18 cellular contexts compared by ENCODE assay signal in genomic region chr10:103800110-103800509, GRCh38. TPM values are rescaled to one million over a fixed set of nuclear protein-coding genes. Genes with fewer than 3 reads are reported as not detected.
A peak's percentile ranks its signal among the peaks of the same experiment; 100 is the strongest.
DNase-seq lines count a peak whose midpoint lies in the region; ATAC-seq and TF ChIP-seq lines count a peak whose summit lies in the region.
"Had no signal": no experiment of that assay in that cellular context is flagged by ENCODE, and none has a peak within 500 bp of the region (broad histone marks: within the 10 kb centered on the region; RNA-seq: fewer than 3 reads in every experiment).

No MANE protein-coding gene starts in this region.

- H3K9ac ChIP-seq in mammary epithelial cell (ENCODE audit: insufficient read depth, low read length): peak overlapping the region; percentile 75

- H3K79me2 ChIP-seq in mammary epithelial cell (ENCODE audit: insufficient read depth, low read length): peaks cover 88% of the 10 kb centered on the region

- peaks cover 66% of the 10 kb centered on the region for H3K4me1 ChIP-seq in mammary epithelial cell (ENCODE audit: insufficient read depth, low read length)

- no peaks in the 10 kb centered on the region for H3K27me3 ChIP-seq in mammary epithelial cell (ENCODE audit: insufficient read depth, low read length)
- H3K27me3 ChIP-seq: spleen had no signal

- peaks cover 22% of the 10 kb centered on the region for H3K36me3 ChIP-seq in mammary epithelial cell (ENCODE audit: insufficient read depth, low read length)

- no peak for ATAC-seq in GM21367 (IDR thresholded peaks at IDR 0.05; ENCODE audit: unreplicated experiment)

- no peak overlapping the region for H3K4me3 ChIP-seq in mammary epithelial cell (replicated peaks in 1 of 3; ENCODE audit: insufficient read depth in 1 of 3, low read depth in 2 of 3, low read length in 3 of 3)
- H3K4me3 ChIP-seq: lung, spleen, thoracic aorta had no signal

- dilution Hi-C loops in mammary epithelial cell (cut with HindIII; ENCODE audit: low sequenced_read_pairs): no loop called here

- intact Hi-C loops in mammary epithelial cell (cut with micrococcal nuclease): loop anchor here (5.0 kb wide), 2 partner anchors 52 to 82 kb away; no protein-coding TSS in a partner anchor

- H3K27ac Mint-ChIP-seq in T-helper 2 cell treated with Interferon-gamma antibody and Interleukin-4, amounts not matched to agents 5 μg/mL and 100 μg/mL, for 36 hours: peak overlapping the region; percentile 76
- peak overlapping the region; percentile 10; the same call in 1 of the 2 replicates for H3K27ac Mint-ChIP-seq in HFFc6
- peak overlapping the region; percentile 69 for H3K27ac Mint-ChIP-seq in neural crest cell (ENCODE audit: unreplicated experiment)
- H3K27ac Mint-ChIP-seq: CD14-positive monocyte, nephron progenitor cell had no signal

- in situ Hi-C loops in mammary epithelial cell (cut with MboI; ENCODE audit: low sequenced_read_pairs in 2 of 2): no loop called here

- H3K4me3 Mint-ChIP-seq in T-helper 2 cell treated with Interferon-gamma antibody and Interleukin-4, amounts not matched to agents 5 μg/mL and 100 μg/mL, for 36 hours: peak overlapping the region; percentile 60
- H3K4me3 Mint-ChIP-seq in HFFc6 (no peak overlapping the region), neural crest cell (peak overlapping the region; percentile 61)
- H3K4me3 Mint-ChIP-seq: activated naive CD8-positive, alpha-beta T cell; brain; CD14-positive monocyte; nephron progenitor cell had no signal

- peaks cover 12% of the 10 kb centered on the region for H3K27me3 Mint-ChIP-seq in T-helper 2 cell treated with Interferon-gamma antibody and Interleukin-4, amounts not matched to agents 5 μg/mL and 100 μg/mL, for 36 hours (ENCODE audit: low read depth)
- H3K27me3 Mint-ChIP-seq in HFFc6 (ENCODE audit: insufficient read depth) (no peaks in the 10 kb centered on the region; the same call in 1 of the 2 replicates), neural crest cell (ENCODE audit: low read depth) (no peaks in the 10 kb centered on the region)
- H3K27me3 Mint-ChIP-seq: activated naive CD8-positive, alpha-beta T cell; brain had no signal

- WGBS in mammary epithelial cell (ENCODE audit: low coverage, missing lambda C conversion rate): 46% methylated on average over 3 of the region's 3 CpGs

- CTCF ChIA-PET in mammary epithelial cell (lab: Charles Lee; ENCODE audit: low non-redundant PET): interaction anchor here (1.3 kb wide), 1 partner anchor 19 kb away, joined by 4 read pairs; no protein-coding TSS in a partner anchor

- peaks cover 38% of the 10 kb centered on the region for H3K4me1 Mint-ChIP-seq in T-helper 2 cell treated with Interferon-gamma antibody and Interleukin-4, amounts not matched to agents 5 μg/mL and 100 μg/mL, for 36 hours (ENCODE audit: low read depth)
- H3K4me1 Mint-ChIP-seq in HFFc6 (ENCODE audit: low read depth): peaks cover 46% of the 10 kb centered on the region
- peaks cover 50% of the 10 kb centered on the region for H3K4me1 Mint-ChIP-seq in neural crest cell

- no peaks in the 10 kb centered on the region for H3K9me3 ChIP-seq in mammary epithelial cell (replicated peaks; ENCODE audit: insufficient read depth, low read length)
- H3K9me3 ChIP-seq: spleen, thoracic aorta had no signal

- no peak for TF ChIP-seq CTCF in HFFc6 (IDR thresholded peaks at IDR 0.05)
- TF ChIP-seq CTCF in mammary epithelial cell (conservative IDR thresholded peaks at IDR 0.05 in 1 of 2, IDR thresholded peaks at IDR 0.05 in 1 of 2; ENCODE audit: extremely low read depth in 1 of 2, insufficient read depth in 1 of 2, low read depth in 1 of 2, low read length in 2 of 2): no peak
- no peak for TF ChIP-seq CTCF in neural crest cell (conservative IDR thresholded peaks at IDR 0.05)

- H3K27ac ChIP-seq in mammary epithelial cell (ENCODE audit: insufficient read depth, low read depth, low read length): peak overlapping the region; percentile 92
- H3K27ac ChIP-seq: thoracic aorta had no signal

- no peaks in the 10 kb centered on the region for H4K20me1 ChIP-seq in mammary epithelial cell (ENCODE audit: insufficient read depth, low read length)

- H3K9me3 Mint-ChIP-seq in T-helper 2 cell treated with Interferon-gamma antibody and Interleukin-4, amounts not matched to agents 5 μg/mL and 100 μg/mL, for 36 hours: no peaks in the 10 kb centered on the region
- H3K9me3 Mint-ChIP-seq in HFFc6 (no peaks in the 10 kb centered on the region), neural crest cell (no peaks in the 10 kb centered on the region)
- H3K9me3 Mint-ChIP-seq: brain, nephron progenitor cell had no signal

- H3K36me3 Mint-ChIP-seq in T-helper 2 cell treated with Interferon-gamma antibody and Interleukin-4, amounts not matched to agents 5 μg/mL and 100 μg/mL, for 36 hours (ENCODE audit: low read depth): peaks cover 3% of the 10 kb centered on the region
- peaks cover 27% of the 10 kb centered on the region for H3K36me3 Mint-ChIP-seq in HFFc6 (ENCODE audit: low read depth)
- H3K36me3 Mint-ChIP-seq in neural crest cell (ENCODE audit: low read depth): peaks cover 8% of the 10 kb centered on the region
- H3K36me3 Mint-ChIP-seq: activated naive CD8-positive, alpha-beta T cell; CD14-positive monocyte had no signal

- no peak overlapping the region for H2AFZ ChIP-seq in mammary epithelial cell (ENCODE audit: low read depth, low read length)

- H3K4me2 ChIP-seq in mammary epithelial cell (ENCODE audit: insufficient read depth, low read depth, low read length): peak overlapping the region; percentile 34

- BruUV-seq in mammary epithelial cell (replicated peaks; lab: Mats Ljungman, UMichigan): no TSS peak

- no peak for DNase-seq in T-helper 2 cell treated with Interferon-gamma antibody and Interleukin-4, amounts not matched to agents 5 μg/mL and 100 μg/mL, for 36 hours (ENCODE audit: low spot score)
- DNase-seq in T-helper 2 cell: no peak
- no peak for DNase-seq in HFFc6
- no peak for DNase-seq in mammary epithelial cell
- no peak for DNase-seq in neural crest cell (ENCODE audit: low read depth, low spot score)
- DNase-seq in NCI-H774 (lab: John Stamatoyannopoulos, UW): no peak
- no peak for DNase-seq in NCI-H82 (lab: John Stamatoyannopoulos, UW)
- DNase-seq: 8988T; activated CD4-positive, CD25-positive, alpha-beta regulatory T cell treated with anti-CD3 and anti-CD28 coated beads, Interleukin-2, amount 50 U/mL, for 72 hours; NCI-H1436; nephron progenitor cell; spleen had no signal

RNA-seq across cellular contexts. Expression of gene SH3PXD2A, which starts 55.3 kb away (rescaled TPM):
- total RNA-seq in HFFc6 (2021; fragmentation: NEBNext Ultra II Directional; extraction: Animal tissue kit (Norgen Biotek cat#: 25700)): 100 to 1,000 TPM in 2 of 6 experiments, 10 to 100 TPM in 4; 75.5 to 113 (median 81.1) TPM
- total RNA-seq in mammary epithelial cell: 100 to 1,000 TPM in 1 of 2 donors, 10 to 100 TPM in 1; 72.2 to 116 TPM
- 35.3 TPM for polyA plus RNA-seq in mammary epithelial cell
- polyA minus RNA-seq in mammary epithelial cell: 112 TPM
- total RNA-seq in neural crest cell: 22.8 and 23.2 TPM in 2 replicates

Comparison
In these comparisons a context has a peak if more than half of its experiments do, and no peak if none do; other contexts are left out.
1. H3K27ac Mint-ChIP-seq: peak in every context shown above with its lines; median percentile 76 in T-helper 2 cell treated with Interferon-gamma antibody and Interleukin-4, amounts not matched to agents 5 μg/mL and 100 μg/mL, for 36 hours; 69 in neural crest cell; 10 in HFFc6.